Comparison of ENCODE assay signal across 1 cellular context in genomic region chr6:16224409-16224808, GRCh38.
TF ChIP-seq lines count a peak whose summit lies in the region.

No MANE protein-coding gene starts in this region.

TF ChIP-seq in K562, 482 proteins besides CTCF, POLR2A, EP300 and RAD21 (continued from another document and continues in another):
- TF ChIP-seq E2F8 (IDR thresholded peaks at IDR 0.05; ENCODE audit: low read depth, partially characterized antibody) = peak; percentile 22
- TF ChIP-seq ZNF830 (CRISPR knock-in tag; IDR thresholded peaks at IDR 0.05) = no peak
- no peak for TF ChIP-seq TAF9B (IDR thresholded peaks at IDR 0.05; ENCODE audit: partially characterized antibody)
- no peak for TF ChIP-seq ZNF23 (CRISPR knock-in tag; IDR thresholded peaks at IDR 0.05)
- peak; percentile 30; the same call in 1 of the 2 replicates for TF ChIP-seq NCOA1 (IDR thresholded peaks at IDR 0.05; ENCODE audit: low read depth)
- no peak for TF ChIP-seq CHAMP1 (IDR thresholded peaks at IDR 0.05)
- TF ChIP-seq EP400 (IDR thresholded peaks at IDR 0.05) = peak; percentile 68
- no peak for TF ChIP-seq DDX20 (tag; IDR thresholded peaks at IDR 0.05; ENCODE audit: low read depth)
- TF ChIP-seq ZNF507 (tag; conservative IDR thresholded peaks at IDR 0.05) = no peak
- TF ChIP-seq MIER1 (IDR thresholded peaks at IDR 0.05; ENCODE audit: low read depth) = no peak
- peak; percentile 79 for TF ChIP-seq HDAC3 (IDR thresholded peaks at IDR 0.05; ENCODE audit: borderline replicate concordance, partially characterized antibody)
- no peak for TF ChIP-seq ZNF282 (CRISPR knock-in tag; IDR thresholded peaks at IDR 0.05)
- TF ChIP-seq GMEB1 (CRISPR knock-in tag; IDR thresholded peaks at IDR 0.05) = no peak
- 0 out of 4 replicates have a peak, but pooled peaks of 1 of the 2 experiments have one; percentile 3 for TF ChIP-seq FOXA3 (CRISPR knock-in tag; conservative IDR thresholded peaks at IDR 0.05 in 1 of 2, IDR thresholded peaks at IDR 0.05 in 1 of 2)
- no peak for TF ChIP-seq NR2C1 (IDR thresholded peaks at IDR 0.05)
- TF ChIP-seq NR2C1 (tag; IDR thresholded peaks at IDR 0.05) = no peak; the same call in 1 of the 2 replicates
- TF ChIP-seq RCOR1 (IDR thresholded peaks at IDR 0.05; ENCODE audit: borderline replicate concordance in 1 of 2, low read depth in 2 of 2, low read length in 2 of 2) = peak; percentile 41 to 91; a peak in 3 of 4 replicates
- no peak for TF ChIP-seq ASH1L (IDR thresholded peaks at IDR 0.05; ENCODE audit: borderline replicate concordance, low read depth, partially characterized antibody)
- TF ChIP-seq MYNN (IDR thresholded peaks at IDR 0.05) = no peak
- no peak for TF ChIP-seq MYNN (CRISPR knock-in tag; IDR thresholded peaks at IDR 0.05)
- peak; percentile 98 for TF ChIP-seq SMARCE1 (IDR thresholded peaks at IDR 0.05)
- no peak for TF ChIP-seq HOXB6 (CRISPR knock-in tag; IDR thresholded peaks at IDR 0.05; ENCODE audit: borderline replicate concordance)
- no peak for TF ChIP-seq ZNF561 (CRISPR knock-in tag; conservative IDR thresholded peaks at IDR 0.05)
- no peak; the same call in 1 of the 2 replicates for TF ChIP-seq CEBPG (CRISPR knock-in tag; IDR thresholded peaks at IDR 0.05)
- TF ChIP-seq CEBPG (tag; conservative IDR thresholded peaks at IDR 0.05 in 1 of 2, IDR thresholded peaks at IDR 0.05 in 1 of 2) = peak in 1 of 2 experiments; percentile 48; a peak in 2 of 4 replicates
- no peak for TF ChIP-seq ZNF239 (CRISPR knock-in tag; IDR thresholded peaks at IDR 0.05)
- no peak for TF ChIP-seq ZNF232 (CRISPR knock-in tag; IDR thresholded peaks at IDR 0.05)
- peak; percentile 94 for TF ChIP-seq SMARCA4 (IDR thresholded peaks at IDR 0.05)
- TF ChIP-seq HBP1 (CRISPR knock-in tag; IDR thresholded peaks at IDR 0.05) = no peak
- peak in 1 of 2 experiments; percentile 17; a peak in 1 of 4 replicates for TF ChIP-seq NRF1 (conservative IDR thresholded peaks at IDR 0.05 in 1 of 2, IDR thresholded peaks at IDR 0.05 in 1 of 2)
- 0 out of 2 replicates have a peak, but pooled peaks have one; percentile 18 for TF ChIP-seq ZNF384 (IDR thresholded peaks at IDR 0.05; ENCODE audit: low read depth, low read length)
- TF ChIP-seq CREB3 (tag; conservative IDR thresholded peaks at IDR 0.05; ENCODE audit: low read depth) = 0 out of 2 replicates have a peak, but pooled peaks have one; percentile 8
- TF ChIP-seq DPF2 (IDR thresholded peaks at IDR 0.05) = peak; percentile 92
- no peak for TF ChIP-seq ILK (tag; IDR thresholded peaks at IDR 0.05; ENCODE audit: borderline replicate concordance, low read depth)
- TF ChIP-seq KLF6 (CRISPR knock-in tag; IDR thresholded peaks at IDR 0.05; ENCODE audit: borderline replicate concordance) = no peak
- peak; percentile 46; the same call in 1 of the 2 replicates for TF ChIP-seq ZBTB12 (CRISPR knock-in tag; IDR thresholded peaks at IDR 0.05)
- TF ChIP-seq SRF (CRISPR knock-in tag; IDR thresholded peaks at IDR 0.05) = no peak
- no peak for TF ChIP-seq ZSCAN32 (CRISPR knock-in tag; IDR thresholded peaks at IDR 0.05)
- no peak for TF ChIP-seq ZNF277 (CRISPR knock-in tag; IDR thresholded peaks at IDR 0.05; ENCODE audit: borderline replicate concordance)
- TF ChIP-seq NFE2 (IDR thresholded peaks at IDR 0.05; ENCODE audit: low read depth) = no peak
- no peak for TF ChIP-seq ZNF707 (CRISPR knock-in tag; conservative IDR thresholded peaks at IDR 0.05)
- no peak for TF ChIP-seq TSC22D4 (tag; IDR thresholded peaks at IDR 0.05)
- TF ChIP-seq HMBOX1 (IDR thresholded peaks at IDR 0.05) = peak; percentile 88
- no peak for TF ChIP-seq MEF2A (IDR thresholded peaks at IDR 0.05; ENCODE audit: control insufficient read depth, low read depth, low read length)
- no peak for TF ChIP-seq HDAC6 (IDR thresholded peaks at IDR 0.05; ENCODE audit: low read depth, low read length)
- peak; percentile 27; the same call in 1 of the 2 replicates for TF ChIP-seq HINFP (tag; conservative IDR thresholded peaks at IDR 0.05; ENCODE audit: low read depth)
- no peak for TF ChIP-seq POLR2B (IDR thresholded peaks at IDR 0.05; ENCODE audit: low read depth, partially characterized antibody)
- TF ChIP-seq ARID3B (CRISPR knock-in tag; IDR thresholded peaks at IDR 0.05; ENCODE audit: borderline replicate concordance) = no peak
- no peak for TF ChIP-seq TBP (optimal IDR thresholded peaks at IDR 0.05; ENCODE audit: low read depth, low read length)
- no peak for TF ChIP-seq KHSRP (IDR thresholded peaks at IDR 0.05)
